ENCODE assay signal across 36 cellular contexts in the genomic region with DNA sequence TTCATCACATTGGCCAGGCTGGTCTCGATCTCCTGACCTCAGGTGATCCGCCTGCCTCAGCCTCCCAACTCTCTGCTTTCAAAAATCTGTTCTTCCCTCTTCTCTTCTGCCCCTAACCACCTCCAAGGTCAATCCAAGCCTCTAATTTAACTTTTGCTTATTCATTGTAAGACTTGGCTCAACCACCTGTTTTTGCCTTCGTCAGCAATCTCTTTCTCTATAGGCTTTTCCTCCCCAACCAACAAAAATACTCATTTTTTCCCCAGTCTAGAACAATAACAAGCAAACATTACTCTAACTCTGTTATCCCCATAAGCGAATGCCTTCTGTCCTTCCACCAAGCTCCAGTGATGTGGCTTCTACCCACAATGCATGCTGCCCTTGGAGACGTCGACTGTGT.
A peak's percentile ranks its signal among the peaks of the same experiment; 100 is the strongest.
DNase-seq lines count a peak whose midpoint lies in the region; ATAC-seq, FAIRE-seq and TF ChIP-seq lines count a peak whose summit lies in the region.
"Had no signal": no experiment of that assay in that cellular context is flagged by ENCODE, and none has a peak within 500 bp of the region (broad histone marks: within the 10 kb centered on the region; RNA-seq: fewer than 3 reads in every experiment).

No MANE protein-coding gene starts in this region.

- H3K27me3 ChIP-seq in IMR-90 (ENCODE audit: control insufficient read depth, insufficient read depth, low read length) (no peaks in the 10 kb centered on the region), KMS-11 (ENCODE audit: insufficient read depth, low read depth) (no peaks in the 10 kb centered on the region), K562 (ENCODE audit: control insufficient read depth in 2 of 2, insufficient read depth in 2 of 2, low read length in 2 of 2) (peaks cover 4 to 25% of the 10 kb centered on the region in 2 experiments; a peak in 4 of 5 replicates), ascending aorta (no peaks in the 10 kb centered on the region)
- H3K27me3 ChIP-seq: BE2C; BLaER1; BLaER1 treated with 17β-estradiol and CSF1 and Interleukin-3, amounts not matched to agents 10 nM and 100 nM had no signal

- H3K27ac ChIP-seq in A549: no peak overlapping the region
- no peak overlapping the region for H3K27ac ChIP-seq in IMR-90 (ENCODE audit: insufficient read depth, low read length)
- peak overlapping the region; percentile 10; the same call in 1 of the 2 replicates for H3K27ac ChIP-seq in KMS-11
- H3K27ac ChIP-seq in K562 (ENCODE audit: extremely low read depth, low read depth, low read length): no peak overlapping the region
- no peak overlapping the region for H3K27ac ChIP-seq in RWPE1
- H3K27ac ChIP-seq in ascending aorta: no peak overlapping the region
- H3K27ac ChIP-seq: 22Rv1; BLaER1; BLaER1 treated with 17β-estradiol and CSF1 and Interleukin-3, amounts not matched to agents 10 nM and 100 nM; C4-2B had no signal

- H3K9me3 Mint-ChIP-seq in activated CD4-positive, alpha-beta T cell treated with anti-CD3 and anti-CD28 coated beads for 36 hours (ENCODE audit: low read depth): no peaks in the 10 kb centered on the region
- H3K9me3 Mint-ChIP-seq: CD4-positive, alpha-beta memory T cell; CD4-positive, alpha-beta T cell; CD4-positive, CD25-positive, alpha-beta regulatory T cell; CD8-positive, alpha-beta memory T cell; CD8-positive, alpha-beta T cell had no signal

- BruUV-seq in IMR-90 (replicated peaks; lab: Mats Ljungman, UMichigan) (no TSS peak), K562 (replicated peaks; lab: Mats Ljungman, UMichigan) (no TSS peak)

- TF ChIP-seq RAD21 in A549 (conservative IDR thresholded peaks at IDR 0.05 in 1 of 2, IDR thresholded peaks at IDR 0.05 in 1 of 2): no peak
- TF ChIP-seq RAD21 in IMR-90 (IDR thresholded peaks at IDR 0.05; ENCODE audit: low read length): no peak
- TF ChIP-seq RAD21 in K562 (CRISPR knock-in tag; conservative IDR thresholded peaks at IDR 0.05 in 1 of 2, IDR thresholded peaks at IDR 0.05 in 1 of 2): no peak

- no peak overlapping the region for H2BK120ac ChIP-seq in IMR-90 (ENCODE audit: low read depth, low read length)

- H3K4me3 Mint-ChIP-seq in activated CD4-positive, alpha-beta T cell treated with anti-CD3 and anti-CD28 coated beads for 36 hours: no peak overlapping the region
- H3K4me3 Mint-ChIP-seq: B cell; CD14-positive monocyte; CD4-positive, alpha-beta memory T cell; CD4-positive, alpha-beta T cell; CD4-positive, CD25-positive, alpha-beta regulatory T cell; CD8-positive, alpha-beta memory T cell; CD8-positive, alpha-beta T cell had no signal

- H3K9ac ChIP-seq in IMR-90 (ENCODE audit: low read depth, low read length) (no peak overlapping the region), KMS-11 (no peak overlapping the region), K562 (ENCODE audit: insufficient read depth in 1 of 2, low read depth in 2 of 2, low read length in 2 of 2) (no peak overlapping the region)
- H3K9ac ChIP-seq: BLaER1; BLaER1 treated with 17β-estradiol and CSF1 and Interleukin-3, amounts not matched to agents 10 nM and 100 nM had no signal

- CTCF ChIA-PET in A549 (lab: Yijun Ruan, JAX) (interaction anchor here (1.0 kb wide), 1 partner anchor 48 kb away, joined by 3 read pairs; no protein-coding TSS in a partner anchor), IMR-90 (lab: Yijun Ruan, JAX) (no interaction called here), K562 (lab: Yijun Ruan, JAX; ENCODE audit: low intra/inter-chr PET ratio) (no interaction called here), RWPE1 (lab: Yijun Ruan, JAX) (no interaction called here)
- CTCF ChIA-PET in activated CD4-positive, alpha-beta T cell treated with anti-CD3 and anti-CD28 coated beads for 36 hours (lab: Charles Lee): no interaction called here

- WGBS in A549 (ENCODE audit: missing lambda C conversion rate): 91% methylated on average over 6 of the region's 6 CpGs
- 96% methylated on average over 5 of the region's 6 CpGs; no CpG with 5 or more reads in 1 of the 2 experiments for WGBS in IMR-90 (ENCODE audit: extremely low coverage in 2 of 2, insufficient read length in 1 of 2), 2 experiments
- WGBS in K562 (ENCODE audit: insufficient coverage, low coverage, missing lambda C conversion rate): 11% methylated on average over 5 of the region's 6 CpGs

- H2BK15ac ChIP-seq in IMR-90 (ENCODE audit: low read depth, low read length): no peak overlapping the region

- intact Hi-C loops in IMR-90 (cut with micrococcal nuclease): no loop called here
- intact Hi-C loops in K562 (cut with micrococcal nuclease): no loop called here
- intact Hi-C loops in activated CD4-positive, alpha-beta T cell treated with anti-CD3 and anti-CD28 coated beads for 36 hours (cut with DNase I, micrococcal nuclease): no loop called here
- intact Hi-C loops in ascending aorta (cut with DNase I): no loop called here

- no peak for TF ChIP-seq CTCF in A549 (IDR thresholded peaks at IDR 0.05)
- TF ChIP-seq CTCF in IMR-90 (conservative IDR thresholded peaks at IDR 0.05; ENCODE audit: low read depth, low read length): no peak
- TF ChIP-seq CTCF in KMS-11 (conservative IDR thresholded peaks at IDR 0.05; ENCODE audit: low read depth, low read length): no peak
- no peak for TF ChIP-seq CTCF in K562 (IDR thresholded peaks at IDR 0.05 in 2 of 3, conservative IDR thresholded peaks at IDR 0.05 in 1 of 3; ENCODE audit: insufficient read depth in 2 of 3, low read depth in 1 of 3, low read length in 3 of 3)
- TF ChIP-seq CTCF in RWPE1 (conservative IDR thresholded peaks at IDR 0.05; ENCODE audit: low read depth): no peak
- no peak for TF ChIP-seq CTCF in ascending aorta (IDR thresholded peaks at IDR 0.05)

- H3K79me1 ChIP-seq in IMR-90 (ENCODE audit: low read depth in 1 of 2, low read length in 2 of 2): no peaks in the 10 kb centered on the region

- no peak overlapping the region for H2AK9ac ChIP-seq in IMR-90 (replicated peaks; ENCODE audit: low read depth, low read length, poor library complexity)

- H2AFZ ChIP-seq in IMR-90 (replicated peaks; ENCODE audit: low read length, poor library complexity): no peak overlapping the region
- H2AFZ ChIP-seq in KMS-11 (ENCODE audit: low read depth): no peak overlapping the region
- H2AFZ ChIP-seq in K562 (ENCODE audit: low read depth, low read length): no peak overlapping the region

- H2AK5ac ChIP-seq in IMR-90 (ENCODE audit: low read depth, low read length): no peak overlapping the region

- H3K36me3 Mint-ChIP-seq in activated CD4-positive, alpha-beta T cell treated with anti-CD3 and anti-CD28 coated beads for 36 hours (ENCODE audit: low read depth): no peaks in the 10 kb centered on the region
- H3K36me3 Mint-ChIP-seq: CD14-positive monocyte had no signal

- no peak overlapping the region for H3K56ac ChIP-seq in IMR-90 (ENCODE audit: extremely low read depth, insufficient read depth, low read length)

- in situ Hi-C loops in IMR-90 (cut with MboI; ENCODE audit: low sequenced_read_pairs) (no loop called here), K562 (cut with MboI) (no loop called here)

- no peak overlapping the region for H4K91ac ChIP-seq in IMR-90 (ENCODE audit: insufficient read depth, low read depth, low read length)

- H4K8ac ChIP-seq in IMR-90 (ENCODE audit: low read depth in 2 of 2, low read length in 2 of 2): no peak overlapping the region

- no peak overlapping the region for H3K18ac ChIP-seq in IMR-90 (ENCODE audit: low read depth, low read length)

- no peaks in the 10 kb centered on the region for H3K9me1 ChIP-seq in IMR-90 (ENCODE audit: insufficient read depth, low read length)
- no peaks in the 10 kb centered on the region for H3K9me1 ChIP-seq in K562 (ENCODE audit: control insufficient read depth, insufficient read depth, low read length)

- H3K23ac ChIP-seq in IMR-90 (ENCODE audit: low read depth, low read length): no peak overlapping the region

- H3K36me3 ChIP-seq in IMR-90 (ENCODE audit: control insufficient read depth, insufficient read depth, low read length) (no peaks in the 10 kb centered on the region), KMS-11 (ENCODE audit: insufficient read depth) (no peaks in the 10 kb centered on the region), K562 (ENCODE audit: control insufficient read depth, insufficient read depth, low read length) (no peaks in the 10 kb centered on the region), ascending aorta (no peaks in the 10 kb centered on the region)
- H3K36me3 ChIP-seq: BE2C had no signal

- DNase-seq in A549 (ENCODE audit: low read depth in 1 of 2, low spot score in 1 of 2) (no peak), IMR-90 (no peak), K562 (ENCODE audit: extremely low read depth in 1 of 4, low spot score in 3 of 4) (no peak), RWPE1 (ENCODE audit: low spot score) (no peak), ascending aorta (ENCODE audit: low spot score in 2 of 2) (no peak), NCI-H524 treated with DMSO at 0.1 percent for 48 hours (lab: John Stamatoyannopoulos, UW) (no peak)
- DNase-seq in activated CD4-positive, alpha-beta T cell treated with anti-CD3 and anti-CD28 coated beads for 36 hours: no peak
- DNase-seq: 8988T; ACHN; AML-193; BE2C; C1 segment of cervical spinal cord; Caco-2; Calu3; CD4-positive, alpha-beta memory T cell; CD4-positive, alpha-beta T cell; CD4-positive, CD25-positive, alpha-beta regulatory T cell; CD8-positive, alpha-beta memory T cell; CD8-positive, alpha-beta T cell; COR-L47; DMS 273 treated with DMSO at 0.1 percent for 48 hours; DMS153; DMS53; DMS79; DMS79 treated with DMSO at 0.1 percent for 48 hours; DND-41; EL had no signal

- no peak overlapping the region for H3K4ac ChIP-seq in IMR-90 (ENCODE audit: low read depth, low read length)

- POLR2A ChIA-PET in A549 (lab: Yijun Ruan, JAX): no interaction called here
- POLR2A ChIA-PET in IMR-90 (lab: Charles Lee; ENCODE audit: unreplicated experiment): no interaction called here
- POLR2A ChIA-PET in K562 (lab: Yijun Ruan, JAX): no interaction called here
- POLR2A ChIA-PET in RWPE1 (lab: Yijun Ruan, JAX; ENCODE audit: low non-redundant PET): no interaction called here
- POLR2A ChIA-PET in activated CD4-positive, alpha-beta T cell treated with anti-CD3 and anti-CD28 coated beads for 36 hours (lab: Charles Lee): no interaction called here

- peaks cover 20% of the 10 kb centered on the region for H3K4me1 Mint-ChIP-seq in activated CD4-positive, alpha-beta T cell treated with anti-CD3 and anti-CD28 coated beads for 36 hours

- no peak overlapping the region for H3K14ac ChIP-seq in IMR-90 (replicated peaks; ENCODE audit: low read depth, low read length)

- H3K9me3 ChIP-seq in A549 (no peaks in the 10 kb centered on the region), IMR-90 (ENCODE audit: control insufficient read depth, insufficient read depth, low read length) (no peaks in the 10 kb centered on the region), K562 (replicated peaks; ENCODE audit: control insufficient read depth, insufficient read depth, low read depth, low read length) (no peaks in the 10 kb centered on the region), ascending aorta (no peaks in the 10 kb centered on the region)
- H3K9me3 ChIP-seq: BE2C; BLaER1; BLaER1 treated with 17β-estradiol and CSF1 and Interleukin-3, amounts not matched to agents 10 nM and 100 nM; Caco-2 had no signal

- H3K27ac Mint-ChIP-seq in activated CD4-positive, alpha-beta T cell treated with anti-CD3 and anti-CD28 coated beads for 36 hours: no peak overlapping the region
- H3K27ac Mint-ChIP-seq: B cell; CD14-positive monocyte; CD4-positive, alpha-beta memory T cell; CD4-positive, alpha-beta T cell; CD4-positive, CD25-positive, alpha-beta regulatory T cell; CD8-positive, alpha-beta memory T cell; CD8-positive, alpha-beta T cell had no signal

- no peak for ATAC-seq in A549
- no peak for ATAC-seq in IMR-90 (ENCODE audit: low read depth)
- no peak for ATAC-seq in K562
- no peak for ATAC-seq in activated CD4-positive, alpha-beta T cell treated with anti-CD3 and anti-CD28 coated beads for 36 hours
- ATAC-seq: CD8-positive, alpha-beta T cell had no signal

- H2BK20ac ChIP-seq in IMR-90 (ENCODE audit: low read depth, low read length): no peak overlapping the region

- H3K27me3 Mint-ChIP-seq in activated CD4-positive, alpha-beta T cell treated with anti-CD3 and anti-CD28 coated beads for 36 hours: no peaks in the 10 kb centered on the region
- H3K27me3 Mint-ChIP-seq: CD4-positive, alpha-beta memory T cell; CD4-positive, alpha-beta T cell had no signal

- no peak for FAIRE-seq in A549 (lab: Jason Lieb, UNC)
- no peak for FAIRE-seq in K562 (lab: Jason Lieb, UNC)
- FAIRE-seq: A204.1, D721Med had no signal

- TF ChIP-seq POLR2A in A549 (IDR thresholded peaks at IDR 0.05; ENCODE audit: low read length) (no peak), IMR-90 (IDR thresholded peaks at IDR 0.05; ENCODE audit: low read depth, low read length) (no peak), K562 (conservative IDR thresholded peaks at IDR 0.05) (no peak)

- H3K4me1 ChIP-seq in A549 (no peaks in the 10 kb centered on the region), IMR-90 (ENCODE audit: control insufficient read depth, insufficient read depth, low read length) (no peaks in the 10 kb centered on the region), KMS-11 (ENCODE audit: low read depth, poor library complexity, severe bottlenecking) (peaks cover 58% of the 10 kb centered on the region), K562 (replicated peaks in 1 of 2; ENCODE audit: control insufficient read depth in 2 of 2, insufficient read depth in 2 of 2, low read length in 2 of 2) (peaks cover 0 to 10% of the 10 kb centered on the region in 2 experiments; a peak in 3 of 5 replicates), ascending aorta (no peaks in the 10 kb centered on the region)
- H3K4me1 ChIP-seq: BE2C, Caco-2 had no signal

- H3K79me2 ChIP-seq in KMS-11 (ENCODE audit: insufficient read depth, low read depth) (peaks cover 5% of the 10 kb centered on the region; the same call in 1 of the 2 replicates), K562 (ENCODE audit: control insufficient read depth, insufficient read depth, low read length) (no peaks in the 10 kb centered on the region)

- no peak overlapping the region for H3K4me3 ChIP-seq in A549
- H3K4me3 ChIP-seq in IMR-90 (ENCODE audit: insufficient read depth, low read depth, low read length): no peak overlapping the region
- no peak overlapping the region for H3K4me3 ChIP-seq in KMS-11 (IDR thresholded peaks at IDR 0.05; ENCODE audit: insufficient read depth, low read depth, low read length)
- no peak overlapping the region for H3K4me3 ChIP-seq in K562
- H3K4me3 ChIP-seq in ascending aorta: no peak overlapping the region
- H3K4me3 ChIP-seq: BLaER1; BLaER1 treated with 17β-estradiol and CSF1 and Interleukin-3, amounts not matched to agents 10 nM and 100 nM had no signal

- H4K20me1 ChIP-seq in IMR-90 (ENCODE audit: insufficient read depth, low read length) (no peaks in the 10 kb centered on the region), KMS-11 (ENCODE audit: insufficient read depth) (no peaks in the 10 kb centered on the region), K562 (replicated peaks; ENCODE audit: control insufficient read depth, insufficient read depth, low read length) (0 out of 2 replicates have a peak, but pooled peaks cover 3% of the 10 kb centered on the region)
- H4K20me1 ChIP-seq: BLaER1 had no signal

- no peak overlapping the region for H2BK5ac ChIP-seq in IMR-90 (ENCODE audit: low read depth, low read length, poor library complexity, severe bottlenecking)

- dilution Hi-C loops in IMR-90 (cut with HindIII; ENCODE audit: low sequenced_read_pairs, unreplicated experiment): no loop called here

- H3K4me2 ChIP-seq in A549: no peak overlapping the region
- H3K4me2 ChIP-seq in IMR-90 (ENCODE audit: low read depth, low read length): no peak overlapping the region
- H3K4me2 ChIP-seq in KMS-11: peak overlapping the region; percentile 33; the same call in 1 of the 2 replicates
- H3K4me2 ChIP-seq in K562 (ENCODE audit: insufficient read depth, low read length): no peak overlapping the region
- H3K4me2 ChIP-seq: BLaER1; BLaER1 treated with 17β-estradiol and CSF1 and Interleukin-3, amounts not matched to agents 10 nM and 100 nM had no signal

- TF ChIP-seq EP300 in A549 (IDR thresholded peaks at IDR 0.05) (no peak), K562 (IDR thresholded peaks at IDR 0.05; ENCODE audit: low read length) (no peak)

- no peak overlapping the region for H4K5ac ChIP-seq in IMR-90 (ENCODE audit: low read depth, low read length)
